Comparison of ENCODE assay signal across 11 cellular contexts in the genomic region with DNA sequence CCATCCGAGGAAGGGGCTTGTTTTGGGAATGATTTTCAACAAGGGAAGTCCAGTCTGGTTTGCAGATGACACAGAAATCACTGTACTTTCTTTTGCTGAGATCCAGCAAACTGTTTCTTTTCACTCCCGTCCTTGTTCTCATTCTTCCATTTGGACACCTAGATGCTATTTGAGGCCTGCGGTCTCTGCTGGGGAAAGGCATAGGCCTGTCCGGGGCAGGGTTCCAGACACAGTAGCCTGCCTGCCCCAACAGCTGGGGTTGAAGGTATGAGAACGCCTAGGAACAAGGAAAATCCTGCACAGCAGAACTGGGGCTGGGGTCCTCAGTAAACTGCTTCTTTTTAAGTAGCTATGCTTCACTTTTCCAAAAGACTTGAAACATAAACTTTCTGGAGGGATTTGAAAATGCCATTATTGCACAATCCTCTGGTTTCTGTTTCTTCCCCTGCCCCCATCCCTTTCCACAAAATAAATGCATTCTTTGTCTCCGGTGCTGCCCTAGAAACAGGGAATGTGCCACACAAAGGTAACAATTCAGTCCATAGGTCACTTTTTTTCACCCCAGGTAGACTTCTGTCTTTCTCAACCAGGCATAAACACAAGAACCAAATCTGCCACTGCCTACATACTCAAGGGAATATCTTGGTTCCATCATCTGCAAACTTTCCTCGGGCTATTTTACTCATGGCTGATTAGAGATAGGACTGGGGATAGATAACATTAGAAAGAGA.
DNase-seq lines count a peak whose midpoint lies in the region; ATAC-seq, FAIRE-seq and TF ChIP-seq lines count a peak whose summit lies in the region.
"Had no signal": no experiment of that assay in that cellular context is flagged by ENCODE, and none has a peak within 500 bp of the region (broad histone marks: within the 10 kb centered on the region; RNA-seq: fewer than 3 reads in every experiment).

No MANE protein-coding gene starts in this region.

- no peaks in the 10 kb centered on the region for H3K9me3 Mint-ChIP-seq in MCF 10A (ENCODE audit: unreplicated experiment)
- no peaks in the 10 kb centered on the region for H3K9me3 Mint-ChIP-seq in effector memory CD8-positive, alpha-beta T cell

- no peaks in the 10 kb centered on the region for H3K27me3 Mint-ChIP-seq in MCF 10A (ENCODE audit: insufficient read depth, unreplicated experiment)
- H3K27me3 Mint-ChIP-seq in effector memory CD8-positive, alpha-beta T cell = no peaks in the 10 kb centered on the region

- peak overlapping the region; percentile 87 for H3K27ac Mint-ChIP-seq in MCF 10A (ENCODE audit: low read depth, unreplicated experiment)
- H3K27ac Mint-ChIP-seq in effector memory CD8-positive, alpha-beta T cell = peak overlapping the region in 1 of 2 donors; percentile 62

- H3K27me3 ChIP-seq in layer of hippocampus (ENCODE audit: control insufficient read depth, insufficient read depth, low read length) = no peaks in the 10 kb centered on the region
- H3K27me3 ChIP-seq in small intestine (ENCODE audit: control insufficient read depth in 2 of 2, insufficient read depth in 2 of 2, low read length in 2 of 2) = no peaks in the 10 kb centered on the region
- H3K27me3 ChIP-seq in HAP-1 (ENCODE audit: low read depth) = no peaks in the 10 kb centered on the region

- no peak for FAIRE-seq in small intestine (lab: Jason Lieb, UNC)

- no TSS peak for BruUV-seq in MCF 10A (replicated peaks; lab: Mats Ljungman, UMichigan)

- H3K36me3 ChIP-seq in small intestine (ENCODE audit: control insufficient read depth in 2 of 2, insufficient read depth in 2 of 2, low read length in 2 of 2) (no peaks in the 10 kb centered on the region), HAP-1 (replicated peaks) (no peaks in the 10 kb centered on the region)

- H3K4me1 Mint-ChIP-seq in MCF 10A (ENCODE audit: insufficient read depth, unreplicated experiment) = peaks cover 31% of the 10 kb centered on the region
- peaks cover 8 to 29% of the 10 kb centered on the region in 2 donors for H3K4me1 Mint-ChIP-seq in effector memory CD8-positive, alpha-beta T cell (ENCODE audit: low read depth in 2 of 2)

- H3K27ac ChIP-seq in layer of hippocampus (ENCODE audit: low read depth, low read length) (peak overlapping the region; percentile 27), small intestine (ENCODE audit: low read depth in 1 of 2, low read length in 1 of 2) (peak overlapping the region; percentile 41 to 80)
- H3K27ac ChIP-seq: HL-60 had no signal

- H3K4me3 ChIP-seq in small intestine (ENCODE audit: low read depth in 1 of 2, low read length in 2 of 2) (no peak overlapping the region), HAP-1 (no peak overlapping the region)

- no peak overlapping the region for H3K4me3 Mint-ChIP-seq in MCF 10A (ENCODE audit: unreplicated experiment)
- H3K4me3 Mint-ChIP-seq in effector memory CD8-positive, alpha-beta T cell = no peak overlapping the region

- peaks cover 6% of the 10 kb centered on the region for H3K36me3 Mint-ChIP-seq in MCF 10A (ENCODE audit: insufficient read depth, unreplicated experiment)
- no peaks in the 10 kb centered on the region for H3K36me3 Mint-ChIP-seq in effector memory CD8-positive, alpha-beta T cell (ENCODE audit: insufficient read depth)

- POLR2A ChIA-PET in MCF 10A (lab: Yijun Ruan, JAX) = interaction anchor here (0.6 kb wide), 1 partner anchor 274 kb away, joined by 4 read pairs; no protein-coding TSS in a partner anchor

- H3K9me3 ChIP-seq in small intestine (ENCODE audit: control insufficient read depth, low read depth) = no peaks in the 10 kb centered on the region
- H3K9me3 ChIP-seq in HAP-1 = no peaks in the 10 kb centered on the region

- ATAC-seq in GM18520 (IDR thresholded peaks at IDR 0.05; ENCODE audit: unreplicated experiment) = no peak
- ATAC-seq in effector memory CD8-positive, alpha-beta T cell (replicated peaks) = no peak

- in situ Hi-C loops in HAP-1 (cut with MboI; ENCODE audit: low sequenced_read_pairs) = no loop called here

- 18 to 47% (median 29%) methylated on average over 7 of the region's 7 CpGs for WGBS in small intestine, 3 donors

- CTCF ChIA-PET in MCF 10A (lab: Yijun Ruan, JAX) = interaction anchor here (1.5 kb wide), 1 partner anchor 10 kb away, joined by 4 read pairs; no protein-coding TSS in a partner anchor

- DNase-seq in HT1080 (ENCODE audit: low read depth) = peak; percentile 32
- DNase-seq in MCF 10A (ENCODE audit: unreplicated experiment) = peak; percentile 50
- peak; percentile 49 for DNase-seq in small intestine
- no peak for DNase-seq in NCI-H774 (lab: John Stamatoyannopoulos, UW)
- no peak for DNase-seq in HAP-1 (ENCODE audit: low spot score in 2 of 2)
- DNase-seq in effector memory CD8-positive, alpha-beta T cell = no peak
- DNase-seq: activated CD4-positive, CD25-positive, alpha-beta regulatory T cell treated with anti-CD3 and anti-CD28 coated beads, Interleukin-2, amount 50 U/mL, for 72 hours; NCI-H748 treated with DMSO at 0.1 percent for 48 hours had no signal

- H3K4me1 ChIP-seq in small intestine (ENCODE audit: control insufficient read depth in 2 of 2, insufficient read depth in 1 of 2, low read depth in 1 of 2, low read length in 1 of 2) (peaks cover 10 to 18% of the 10 kb centered on the region in 2 donors), HAP-1 (peaks cover 37% of the 10 kb centered on the region)

- TF ChIP-seq CTCF in MCF 10A (IDR thresholded peaks at IDR 0.05; ENCODE audit: unreplicated experiment) = no peak

- intact Hi-C loops in MCF 10A (cut with micrococcal nuclease) = no loop called here

Comparison
In these comparisons a context has a peak if more than half of its experiments do, and no peak if none do; other contexts are left out.
1. DNase-seq: peak in HT1080 (single experiment), MCF 10A (single experiment) and small intestine (single experiment); none in NCI-H774 (single experiment), HAP-1 (0 of 2) and effector memory CD8-positive, alpha-beta T cell (0 of 3).